In the genomic region with DNA sequence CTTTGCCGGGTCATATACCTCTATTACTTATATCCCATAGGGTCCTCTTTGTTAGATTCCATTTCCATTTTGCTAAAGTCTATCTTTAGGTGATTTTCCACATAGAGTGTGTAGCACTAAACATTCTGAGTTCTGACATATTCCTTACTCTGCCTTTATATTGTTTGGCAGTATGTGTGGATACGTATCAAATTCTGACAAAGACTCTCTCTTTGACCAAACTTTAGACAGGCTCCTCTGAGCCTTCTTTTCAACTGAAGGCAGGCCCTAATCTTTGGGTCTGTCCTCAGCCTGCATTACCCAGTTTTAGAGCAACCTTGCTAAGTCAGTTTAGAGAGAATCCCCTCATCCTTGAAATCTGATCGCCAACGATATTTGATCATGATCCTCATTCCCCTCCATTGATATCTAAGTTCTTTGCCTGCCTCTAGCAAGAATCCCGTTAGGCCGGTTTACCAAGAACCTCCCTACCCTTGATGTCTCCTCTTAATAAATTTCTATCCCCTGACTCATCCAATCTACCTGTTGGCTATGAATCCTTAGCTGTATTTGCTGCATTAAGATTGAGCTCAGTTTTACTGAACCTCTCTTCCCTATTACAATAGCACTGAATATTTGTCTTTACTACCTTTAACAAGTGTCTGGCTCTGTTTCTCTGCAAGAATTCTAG, we compare ENCODE assay signal across 1 cellular context.
TF ChIP-seq lines count a peak whose summit lies in the region.

No MANE protein-coding gene starts in this region.

TF ChIP-seq in H1, 55 proteins besides CTCF, POLR2A, EP300 and RAD21:
- TF ChIP-seq JUND (IDR thresholded peaks at IDR 0.05; ENCODE audit: low read length) (peak; percentile 53; the same call in 1 of the 2 replicates), PHF8 (conservative IDR thresholded peaks at IDR 0.05; ENCODE audit: low read depth, low read length) (no peak)
